8 cellular contexts compared by ENCODE assay signal in the genomic region with DNA sequence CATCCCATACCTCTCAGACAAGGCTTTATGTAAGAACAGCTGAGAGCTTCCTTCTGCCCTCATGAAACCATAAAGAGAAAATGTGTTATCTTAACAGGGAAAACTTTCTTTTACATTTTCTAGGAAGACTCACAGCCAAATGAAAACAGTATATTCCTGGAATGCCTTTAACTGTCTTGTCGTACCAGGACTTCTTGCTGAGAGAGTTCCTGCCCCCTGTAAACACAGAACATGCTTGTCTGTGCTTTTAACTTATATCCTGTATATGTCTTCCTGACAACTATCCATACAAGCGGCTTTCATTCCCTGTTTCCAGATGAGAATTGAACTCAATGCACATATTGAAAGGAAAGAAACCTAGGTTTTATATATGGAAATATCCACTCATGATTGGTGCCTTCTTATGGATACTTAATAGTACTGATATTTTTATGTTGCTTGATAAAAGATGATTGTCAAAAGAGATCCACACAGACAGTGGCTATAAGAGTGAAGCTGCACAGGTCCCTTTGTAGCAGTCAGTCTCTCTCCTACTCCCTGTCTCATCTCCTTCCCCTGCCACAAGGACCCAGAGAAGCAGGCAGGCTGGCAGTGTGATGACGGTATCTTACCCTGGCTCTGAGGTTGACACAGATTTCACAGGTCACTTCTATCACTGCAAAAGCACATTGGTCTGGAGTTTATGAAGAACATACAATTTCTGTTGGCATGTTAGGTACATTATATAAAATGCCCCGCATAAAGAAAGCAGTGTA.
DNase-seq lines count a peak whose midpoint lies in the region; ATAC-seq and TF ChIP-seq lines count a peak whose summit lies in the region.

No MANE protein-coding gene starts in this region.

- peaks cover 25% of the 10 kb centered on the region for H3K4me1 ChIP-seq in PC-3 (ENCODE audit: insufficient read depth, low read length)
- H3K4me1 ChIP-seq in mesodermal cell (ENCODE audit: control insufficient read depth, insufficient read depth, low read length, poor library complexity, severe bottlenecking): peaks cover 24% of the 10 kb centered on the region
- no peaks in the 10 kb centered on the region for H3K4me1 ChIP-seq in neural progenitor cell

- H3K4me2 ChIP-seq in PC-3 (ENCODE audit: low read length): peak overlapping the region; percentile 77
- H3K4me2 ChIP-seq in neural progenitor cell: no peak overlapping the region

- no peaks in the 10 kb centered on the region for H3K36me3 Mint-ChIP-seq in neural progenitor cell

- H3K9ac ChIP-seq in PC-3 (ENCODE audit: low read length): peak overlapping the region; percentile 73
- H3K9ac ChIP-seq in neural progenitor cell: no peak overlapping the region

- peak; percentile 12 for ATAC-seq in GM18499 (IDR thresholded peaks at IDR 0.05; ENCODE audit: insufficient read depth, unreplicated experiment)
- peak; percentile 40 for ATAC-seq in HG02763 (IDR thresholded peaks at IDR 0.05; ENCODE audit: unreplicated experiment)
- peak; percentile 59 for ATAC-seq in PC-3

- H2AFZ ChIP-seq in PC-3 (ENCODE audit: low read length) (peak overlapping the region; percentile 82), neural progenitor cell (replicated peaks) (no peak overlapping the region)

- peak; percentile 12 for DNase-seq in PC-3
- peak; percentile 25 for DNase-seq in activated gamma-delta T cell treated with anti-CD3 and anti-CD28 coated beads, Interleukin-2, amount 50 U/mL, for 16 hours (ENCODE audit: low read depth)
- DNase-seq in cortex of kidney (lab: John Stamatoyannopoulos, UW): no peak
- no peak for DNase-seq in NCI-H1092 treated with DMSO at 0.1 percent for 48 hours (lab: John Stamatoyannopoulos, UW)
- no peak for DNase-seq in neural progenitor cell (ENCODE audit: low spot score)

- no peaks in the 10 kb centered on the region for H3K27me3 ChIP-seq in PC-3 (ENCODE audit: low read length)
- no peaks in the 10 kb centered on the region for H3K27me3 ChIP-seq in neural progenitor cell

- peaks cover 5% of the 10 kb centered on the region for H3K4me1 Mint-ChIP-seq in neural progenitor cell

- CTCF ChIA-PET in PC-3 (lab: Charles Lee): no interaction called here

- H3K36me3 ChIP-seq in PC-3 (ENCODE audit: low read depth, low read length): no peaks in the 10 kb centered on the region
- H3K36me3 ChIP-seq in mesodermal cell (ENCODE audit: control insufficient read depth, insufficient read depth, low read length): no peaks in the 10 kb centered on the region
- H3K36me3 ChIP-seq in neural progenitor cell: no peaks in the 10 kb centered on the region

- no peak overlapping the region for H3K27ac Mint-ChIP-seq in neural progenitor cell

- H3K4me3 ChIP-seq in PC-3 (ENCODE audit: low read length): peak overlapping the region; percentile 52
- H3K4me3 ChIP-seq in mesodermal cell (ENCODE audit: extremely low read depth, insufficient read depth, low read length, poor library complexity, severe bottlenecking): no peak overlapping the region
- no peak overlapping the region for H3K4me3 ChIP-seq in neural progenitor cell

- H3K9me2 ChIP-seq in PC-3 (replicated peaks; ENCODE audit: low read length): no peaks in the 10 kb centered on the region

- POLR2A ChIA-PET in PC-3 (lab: Charles Lee; ENCODE audit: unreplicated experiment): interaction anchor here (0.6 kb wide), 2 partner anchors 148 to 464 kb away, joined by 3 read pairs; no protein-coding TSS in a partner anchor

- H3F3A ChIP-seq in PC-3 (ENCODE audit: low read length, unreplicated experiment) (peaks cover 5% of the 10 kb centered on the region), neural progenitor cell (ENCODE audit: low read depth) (no peaks in the 10 kb centered on the region)

- H3K9me3 Mint-ChIP-seq in neural progenitor cell: no peaks in the 10 kb centered on the region

- no peak overlapping the region for H3K4me3 Mint-ChIP-seq in neural progenitor cell

- H3K27me3 Mint-ChIP-seq in neural progenitor cell (ENCODE audit: insufficient read depth, low read depth): no peaks in the 10 kb centered on the region

- TF ChIP-seq CTCF in PC-3 (conservative IDR thresholded peaks at IDR 0.05; ENCODE audit: low read depth, low read length) (no peak), neural progenitor cell (IDR thresholded peaks at IDR 0.05) (no peak)

- H3K79me2 ChIP-seq in PC-3 (ENCODE audit: low read length) (no peaks in the 10 kb centered on the region), neural progenitor cell (ENCODE audit: low read depth) (no peaks in the 10 kb centered on the region)

- no peaks in the 10 kb centered on the region for H4K20me1 ChIP-seq in PC-3 (ENCODE audit: low read length)
- no peaks in the 10 kb centered on the region for H4K20me1 ChIP-seq in neural progenitor cell (ENCODE audit: low read depth)

- intact Hi-C loops in PC-3 (cut with micrococcal nuclease): loop anchor here (1.0 to 2.0 kb wide), 8 partner anchors 42 to 308 kb away; no protein-coding TSS in a partner anchor

- H3K27ac ChIP-seq in PC-3 (ENCODE audit: low read length): peak overlapping the region; percentile 93
- peak overlapping the region; percentile 89 for H3K27ac ChIP-seq in mesodermal cell (ENCODE audit: low read depth, low read length, severe bottlenecking)
- no peak overlapping the region for H3K27ac ChIP-seq in neural progenitor cell

- TSS peak; percentile 98 for BruUV-seq in PC-3 (replicated peaks; lab: Mats Ljungman, UMichigan)

- WGBS in mesodermal cell (ENCODE audit: insufficient coverage in 2 of 2), 2 experiments: 80 to 88% methylated on average over 1 of the region's 4 CpGs

- H3K9me3 ChIP-seq in PC-3 (ENCODE audit: low read length) (no peaks in the 10 kb centered on the region), mesodermal cell (ENCODE audit: control insufficient read depth, low read length) (no peaks in the 10 kb centered on the region), neural progenitor cell (ENCODE audit: low read depth) (no peaks in the 10 kb centered on the region)

Comparison
In these comparisons a context has a peak if more than half of its experiments do, and no peak if none do; other contexts are left out.
1. DNase-seq: peak in PC-3 (single experiment) and activated gamma-delta T cell treated with anti-CD3 and anti-CD28 coated beads, Interleukin-2, amount 50 U/mL, for 16 hours (single experiment); none in cortex of kidney (single experiment), NCI-H1092 treated with DMSO at 0.1 percent for 48 hours (single experiment) and neural progenitor cell (single experiment).
2. Peak in every context shown above with its lines, with median percentiles within 50 percentile points of each other: ATAC-seq.